ENCODE assay signal across 13 cellular contexts in genomic region chr18:79511671-79512301, GRCh38.
DNase-seq lines count a peak whose midpoint lies in the region; ATAC-seq, FAIRE-seq and TF ChIP-seq lines count a peak whose summit lies in the region.
"Had no signal": no experiment of that assay in that cellular context is flagged by ENCODE, and none has a peak within 500 bp of the region (broad histone marks: within the 10 kb centered on the region; RNA-seq: fewer than 3 reads in every experiment).

No MANE protein-coding gene starts in this region.

- no peak overlapping the region for H3K23ac ChIP-seq in H1 (ENCODE audit: insufficient read length)

- H3K18ac ChIP-seq in H1 (ENCODE audit: extremely low read depth, low read length): no peak overlapping the region

- POLR2A ChIA-PET in activated naive CD8-positive, alpha-beta T cell treated with anti-CD3 and anti-CD28 coated beads, Interleukin-2, amount 10 ng/mL, durations not matched to agents 7 days and 5 days (lab: Charles Lee): no interaction called here
- POLR2A ChIA-PET in H1 (lab: Charles Lee; ENCODE audit: partially characterized antibody): interaction anchor here (1.4 kb wide), 1 partner anchor 134 kb away, joined by 3 read pairs; no protein-coding TSS in a partner anchor

- H3K4me1 ChIP-seq in Peyer's patch: peaks cover 0 to 21% (median 12%) of the 10 kb centered on the region in 4 donors
- peaks cover 0 to 13% (median 9%) of the 10 kb centered on the region in 4 experiments; a peak in 5 of 7 replicates for H3K4me1 ChIP-seq in H1 (replicated peaks in 1 of 4; ENCODE audit: control insufficient read depth in 3 of 4, insufficient read depth in 4 of 4, low read length in 3 of 4)
- H3K4me1 ChIP-seq in suprapubic skin: peaks cover 19% of the 10 kb centered on the region

- H3K4me1 Mint-ChIP-seq in activated naive CD8-positive, alpha-beta T cell treated with anti-CD3 and anti-CD28 coated beads, Interleukin-2, amount 10 ng/mL, durations not matched to agents 7 days and 5 days: peaks cover 27% of the 10 kb centered on the region
- peaks cover 44% of the 10 kb centered on the region for H3K4me1 Mint-ChIP-seq in activated naive CD8-positive, alpha-beta T cell treated with anti-CD3 and anti-CD28 coated beads for 36 hours
- peaks cover 15% of the 10 kb centered on the region for H3K4me1 Mint-ChIP-seq in HFFc6 (ENCODE audit: low read depth)

- peaks cover 0 to 4% (median 0%) of the 10 kb centered on the region in 3 donors for H3K36me3 ChIP-seq in Peyer's patch
- H3K36me3 ChIP-seq in H1 (ENCODE audit: control insufficient read depth in 2 of 4, insufficient read depth in 4 of 4, low read length in 3 of 4): no peaks in the 10 kb centered on the region
- H3K36me3 ChIP-seq in suprapubic skin: peaks cover 7% of the 10 kb centered on the region

- no peak for TF ChIP-seq CTCF in Peyer's patch (IDR thresholded peaks at IDR 0.05)
- TF ChIP-seq CTCF in H1 (IDR thresholded peaks at IDR 0.05; ENCODE audit: control extremely low read depth in 1 of 3, insufficient read depth in 1 of 3, low read depth in 1 of 3, low read length in 3 of 3): no peak
- no peak for TF ChIP-seq CTCF in suprapubic skin (IDR thresholded peaks at IDR 0.05)
- no peak for TF ChIP-seq CTCF in HFFc6 (IDR thresholded peaks at IDR 0.05)

- no peaks in the 10 kb centered on the region for H3K23me2 ChIP-seq in H1 (ENCODE audit: low read depth, low read length)

- H3K14ac ChIP-seq in H1 (ENCODE audit: insufficient read length): no peak overlapping the region

- no peak overlapping the region for H2AK5ac ChIP-seq in H1 (ENCODE audit: low read depth, low read length)

- no peak overlapping the region for H3K4ac ChIP-seq in H1 (replicated peaks; ENCODE audit: insufficient read length, low read depth, low read length)

- H3K9me3 ChIP-seq in Peyer's patch (no peaks in the 10 kb centered on the region), H1 (ENCODE audit: insufficient read depth in 2 of 2, low read depth in 1 of 2, low read length in 1 of 2) (no peaks in the 10 kb centered on the region; a peak in 1 of 4 replicates), suprapubic skin (no peaks in the 10 kb centered on the region)

- H3K4me3 ChIP-seq in Peyer's patch: no peak overlapping the region
- no peak overlapping the region for H3K4me3 ChIP-seq in H1 (ENCODE audit: extremely low read depth in 1 of 4, insufficient read depth in 2 of 4, low read depth in 3 of 4, low read length in 4 of 4)
- no peak overlapping the region for H3K4me3 ChIP-seq in suprapubic skin

- H3K9me3 Mint-ChIP-seq in activated naive CD8-positive, alpha-beta T cell treated with anti-CD3 and anti-CD28 coated beads, Interleukin-2, amount 10 ng/mL, durations not matched to agents 7 days and 5 days: no peaks in the 10 kb centered on the region
- H3K9me3 Mint-ChIP-seq in activated naive CD8-positive, alpha-beta T cell treated with anti-CD3 and anti-CD28 coated beads for 36 hours: no peaks in the 10 kb centered on the region
- H3K9me3 Mint-ChIP-seq in HFFc6: peaks cover 7% of the 10 kb centered on the region; the same call in 1 of the 2 replicates
- H3K9me3 Mint-ChIP-seq: neural crest cell had no signal

- H3K79me2 ChIP-seq in H1 (ENCODE audit: control insufficient read depth in 1 of 2, insufficient read depth in 2 of 2, low read length in 2 of 2): no peaks in the 10 kb centered on the region

- H2BK120ac ChIP-seq in H1 (replicated peaks; ENCODE audit: low read depth, low read length): no peak overlapping the region

- no peak overlapping the region for H2BK12ac ChIP-seq in H1 (ENCODE audit: low read depth, low read length)

- H3K9ac ChIP-seq in H1 (replicated peaks in 1 of 4; ENCODE audit: extremely low read depth in 1 of 4, low read depth in 3 of 4, low read length in 3 of 4): no peak overlapping the region

- H4K8ac ChIP-seq in H1 (ENCODE audit: extremely low read depth, insufficient read depth, low read length): peak overlapping the region; percentile 64

- no peak for TF ChIP-seq RAD21 in H1 (IDR thresholded peaks at IDR 0.05 in 1 of 2, conservative IDR thresholded peaks at IDR 0.05 in 1 of 2; ENCODE audit: low read depth in 2 of 2, low read length in 2 of 2)

- no peak overlapping the region for H2AFZ ChIP-seq in H1 (ENCODE audit: low read length)

- H3K27ac Mint-ChIP-seq in activated naive CD8-positive, alpha-beta T cell treated with anti-CD3 and anti-CD28 coated beads, Interleukin-2, amount 10 ng/mL, durations not matched to agents 7 days and 5 days: no peak overlapping the region
- no peak overlapping the region for H3K27ac Mint-ChIP-seq in activated naive CD8-positive, alpha-beta T cell treated with anti-CD3 and anti-CD28 coated beads for 36 hours
- no peak overlapping the region for H3K27ac Mint-ChIP-seq in HFFc6

- TF ChIP-seq POLR2A in Peyer's patch (IDR thresholded peaks at IDR 0.05) (no peak), H1 (IDR thresholded peaks at IDR 0.05; ENCODE audit: control extremely low read depth in 1 of 2, low read depth in 2 of 2, low read length in 2 of 2) (no peak), suprapubic skin (IDR thresholded peaks at IDR 0.05) (no peak)

- peaks cover 14% of the 10 kb centered on the region for H3K36me3 Mint-ChIP-seq in activated naive CD8-positive, alpha-beta T cell treated with anti-CD3 and anti-CD28 coated beads, Interleukin-2, amount 10 ng/mL, durations not matched to agents 7 days and 5 days
- peaks cover 35% of the 10 kb centered on the region for H3K36me3 Mint-ChIP-seq in activated naive CD8-positive, alpha-beta T cell treated with anti-CD3 and anti-CD28 coated beads for 36 hours
- no peaks in the 10 kb centered on the region for H3K36me3 Mint-ChIP-seq in HFFc6 (ENCODE audit: low read depth)

- no peak overlapping the region for H4K5ac ChIP-seq in H1 (ENCODE audit: insufficient read length, low read depth, low read length)

- peak; percentile 23 for DNase-seq in activated naive CD8-positive, alpha-beta T cell treated with anti-CD3 and anti-CD28 coated beads, Interleukin-2, amount 10 ng/mL, durations not matched to agents 7 days and 5 days
- DNase-seq in activated naive CD8-positive, alpha-beta T cell treated with anti-CD3 and anti-CD28 coated beads for 36 hours: no peak
- DNase-seq in Peyer's patch (peak; percentile 13 to 42 (median 42)), H1 (ENCODE audit: low read depth in 1 of 2, low spot score in 2 of 2) (peak in 1 of 2 experiments; percentile 53), suprapubic skin (ENCODE audit: low spot score in 2 of 2) (peak; percentile 55 to 74), SHP77 treated with DMSO at 0.1 percent for 48 hours (lab: John Stamatoyannopoulos, UW) (no peak), HFFc6 (no peak), NCI-H187 treated with DMSO at 0.1 percent for 48 hours (lab: John Stamatoyannopoulos, UW) (no peak)
- DNase-seq: AML-193, Karpas-422, NCI-H146, NCI-H510A treated with DMSO at 0.1 percent for 48 hours had no signal

- H2BK15ac ChIP-seq in H1 (ENCODE audit: low read length): no peak overlapping the region

- CTCF ChIA-PET in H1 (lab: Charles Lee; ENCODE audit: partially characterized antibody): interaction anchor here (0.9 to 1.6 kb wide), 3 partner anchors 25 to 156 kb away, joined by 3 to 4 read pairs (median 3); no protein-coding TSS in a partner anchor

- H3K27me3 ChIP-seq in Peyer's patch (no peaks in the 10 kb centered on the region), H1 (replicated peaks in 1 of 4; ENCODE audit: control insufficient read depth in 3 of 4, extremely low read depth in 1 of 4, insufficient read depth in 3 of 4, low read length in 3 of 4) (peaks cover 0 to 13% (median 10%) of the 10 kb centered on the region in 4 experiments; a peak in 4 of 7 replicates), suprapubic skin (no peaks in the 10 kb centered on the region)

- FAIRE-seq in H1 (lab: Jason Lieb, UNC): no peak

- H3K79me1 ChIP-seq in H1 (ENCODE audit: low read depth, low read length): no peaks in the 10 kb centered on the region

- H4K91ac ChIP-seq in H1 (replicated peaks; ENCODE audit: insufficient read length, low read length): no peak overlapping the region

- no peak for ATAC-seq in activated naive CD8-positive, alpha-beta T cell treated with anti-CD3 and anti-CD28 coated beads, Interleukin-2, amount 10 ng/mL, durations not matched to agents 7 days and 5 days (ENCODE audit: low read depth)

- no peak overlapping the region for H3K27ac ChIP-seq in Peyer's patch
- no peak overlapping the region for H3K27ac ChIP-seq in H1 (ENCODE audit: low read depth, low read length)
- H3K27ac ChIP-seq in suprapubic skin: no peak overlapping the region

- H3K4me3 Mint-ChIP-seq in activated naive CD8-positive, alpha-beta T cell treated with anti-CD3 and anti-CD28 coated beads, Interleukin-2, amount 10 ng/mL, durations not matched to agents 7 days and 5 days: no peak overlapping the region
- H3K4me3 Mint-ChIP-seq in activated naive CD8-positive, alpha-beta T cell treated with anti-CD3 and anti-CD28 coated beads for 36 hours: no peak overlapping the region
- no peak overlapping the region for H3K4me3 Mint-ChIP-seq in HFFc6
- H3K4me3 Mint-ChIP-seq: neural crest cell had no signal

- no peak overlapping the region for H3K4me2 ChIP-seq in H1 (ENCODE audit: insufficient read depth in 1 of 2, low read depth in 2 of 2, low read length in 2 of 2)

- H3K56ac ChIP-seq in H1 (replicated peaks; ENCODE audit: insufficient read length, low read depth, low read length): no peak overlapping the region

- TF ChIP-seq EP300 in H1 (IDR thresholded peaks at IDR 0.05; ENCODE audit: borderline replicate concordance in 1 of 2, low read depth in 2 of 2, low read length in 2 of 2) (no peak), suprapubic skin (IDR thresholded peaks at IDR 0.05) (no peak)

- H2BK20ac ChIP-seq in H1 (ENCODE audit: low read length): no peak overlapping the region

- H4K20me1 ChIP-seq in H1 (replicated peaks in 1 of 2; ENCODE audit: control insufficient read depth in 1 of 2, insufficient read depth in 2 of 2, low read length in 2 of 2): no peaks in the 10 kb centered on the region

- 84% methylated on average over 28 of the region's 32 CpGs; no CpG with 5 or more reads in 1 of the 2 experiments for WGBS in H1 (ENCODE audit: extremely low coverage in 1 of 2, insufficient coverage in 1 of 2, insufficient read length in 1 of 2, insufficient replicate concordance in 2 of 2, low coverage in 1 of 2, low lambda C conversion rate in 2 of 2, missing lambda C conversion rate in 1 of 2), 2 experiments
- 85% methylated on average over 27 of the region's 32 CpGs for WGBS in suprapubic skin

- no peak overlapping the region for H2BK5ac ChIP-seq in H1 (ENCODE audit: low read depth, low read length)

- no peaks in the 10 kb centered on the region for H3K27me3 Mint-ChIP-seq in activated naive CD8-positive, alpha-beta T cell treated with anti-CD3 and anti-CD28 coated beads, Interleukin-2, amount 10 ng/mL, durations not matched to agents 7 days and 5 days
- no peaks in the 10 kb centered on the region for H3K27me3 Mint-ChIP-seq in activated naive CD8-positive, alpha-beta T cell treated with anti-CD3 and anti-CD28 coated beads for 36 hours
- peaks cover 7% of the 10 kb centered on the region for H3K27me3 Mint-ChIP-seq in HFFc6 (ENCODE audit: insufficient read depth)

TF ChIP-seq in H1, 55 proteins besides CTCF, POLR2A, EP300 and RAD21 (continues in another document):
- TF ChIP-seq NANOG (IDR thresholded peaks at IDR 0.05; ENCODE audit: insufficient read depth, low read depth, low read length, poor library complexity, severe bottlenecking) (no peak), SIN3A (conservative IDR thresholded peaks at IDR 0.05 in 1 of 2, IDR thresholded peaks at IDR 0.05 in 1 of 2; ENCODE audit: low read depth in 1 of 2, low read length in 2 of 2) (no peak), NRF1 (IDR thresholded peaks at IDR 0.05; ENCODE audit: low read depth, low read length) (no peak)

Comparison
In these comparisons a context has a peak if more than half of its experiments do, and no peak if none do; other contexts are left out.
1. DNase-seq: peak in activated naive CD8-positive, alpha-beta T cell treated with anti-CD3 and anti-CD28 coated beads, Interleukin-2, amount 10 ng/mL, durations not matched to agents 7 days and 5 days (single experiment), Peyer's patch (3 of 3) and suprapubic skin (2 of 2); none in activated naive CD8-positive, alpha-beta T cell treated with anti-CD3 and anti-CD28 coated beads for 36 hours (single experiment), SHP77 treated with DMSO at 0.1 percent for 48 hours (single experiment), HFFc6 (single experiment) and NCI-H187 treated with DMSO at 0.1 percent for 48 hours (single experiment).